ENCODE assay signal across 9 cellular contexts in genomic region chr14:80264698-80265097, GRCh38. TPM values are rescaled to one million over a fixed set of nuclear protein-coding genes. Genes with fewer than 3 reads are reported as not detected.
DNase-seq lines count a peak whose midpoint lies in the region; ATAC-seq lines count a peak whose summit lies in the region.
"Had no signal": no experiment of that assay in that cellular context is flagged by ENCODE, and none has a peak within 500 bp of the region (broad histone marks: within the 10 kb centered on the region; RNA-seq: fewer than 3 reads in every experiment).

No MANE protein-coding gene starts in this region.

- intact Hi-C loops in left colon (cut with DNase I, micrococcal nuclease), result no loop called here

- peak; percentile 95 for ATAC-seq in left colon

- peak; percentile 57 for DNase-seq in DMS53 treated with DMSO at 0.1 percent for 48 hours (lab: John Stamatoyannopoulos, UW; ENCODE audit: unreplicated experiment)
- DNase-seq in NCI-H146 (lab: John Stamatoyannopoulos, UW), result peak; percentile 61
- DNase-seq in NCI-H69 (lab: John Stamatoyannopoulos, UW), result peak; percentile 58
- no peak for DNase-seq in left colon
- DNase-seq in activated naive CD4-positive, alpha-beta T cell treated with Interleukin-2 at 50 U/mL for 16 hours, result no peak
- no peak for DNase-seq in midbrain (lab: John Stamatoyannopoulos, UW)
- no peak for DNase-seq in ecto neural progenitor cell (ENCODE audit: low spot score)
- DNase-seq: AML-193, NCI-H446 treated with DMSO at 0.1 percent for 48 hours had no signal

RNA-seq across cellular contexts. Expression of gene DIO2, which starts 53.4 kb away (rescaled TPM):
- 1 to 10 TPM; 1.0 to 1.1 TPM for total RNA-seq in left colon

Comparison
In these comparisons a context has a peak if more than half of its experiments do, and no peak if none do; other contexts are left out.
1. DNase-seq: peak in DMS53 treated with DMSO at 0.1 percent for 48 hours (single experiment), NCI-H146 (single experiment) and NCI-H69 (single experiment); none in left colon (0 of 2), activated naive CD4-positive, alpha-beta T cell treated with Interleukin-2 at 50 U/mL for 16 hours (single experiment), midbrain (single experiment) and ecto neural progenitor cell (single experiment).